ENCODE assay signal across 23 cellular contexts in the genomic region with DNA sequence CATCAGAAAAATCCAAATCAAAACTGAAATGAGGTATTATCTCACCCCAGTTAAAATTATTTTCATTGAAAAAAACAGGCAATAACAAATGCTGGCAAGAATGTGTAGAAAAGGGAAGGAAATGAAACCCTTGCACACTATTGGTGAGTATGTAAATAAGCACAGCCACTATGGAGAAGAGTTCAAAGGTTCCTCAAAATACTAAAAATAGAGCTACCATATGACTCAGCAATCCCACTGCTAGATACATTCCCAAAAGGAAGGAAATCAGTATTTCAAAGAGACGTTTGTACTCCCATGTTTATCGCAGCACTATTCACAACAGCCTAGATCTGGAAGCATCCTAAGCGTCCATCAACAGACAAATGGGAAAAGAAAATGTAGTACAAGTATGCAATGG.
"Had no signal": no experiment of that assay in that cellular context is flagged by ENCODE, and none has a peak within 500 bp of the region (broad histone marks: within the 10 kb centered on the region; RNA-seq: fewer than 3 reads in every experiment).

No MANE protein-coding gene starts in this region.

- H3K4me3 ChIP-seq: dorsolateral prefrontal cortex, gastrocnemius medialis, lung, ovary, psoas muscle, skin epidermis, spleen, testis, tibial artery had no signal

- H3K27ac Mint-ChIP-seq: memory B cell; natural killer cell; stimulated activated memory B cell treated with anti-CD40 and anti-IgM and Interleukin-4, amounts not matched to agents 10 μg/mL and 1 μg/mL and 100 μg/mL, for 72 hours; type B pancreatic cell had no signal

- H3K4me1 Mint-ChIP-seq: memory B cell; natural killer cell; stimulated activated memory B cell treated with anti-CD40 and anti-IgM and Interleukin-4, amounts not matched to agents 10 μg/mL and 1 μg/mL and 100 μg/mL, for 72 hours had no signal

- H3K36me3 Mint-ChIP-seq: memory B cell; stimulated activated memory B cell treated with anti-CD40 and anti-IgM and Interleukin-4, amounts not matched to agents 10 μg/mL and 1 μg/mL and 100 μg/mL, for 72 hours; type B pancreatic cell had no signal

- H3K4me3 Mint-ChIP-seq: memory B cell; natural killer cell; stimulated activated memory B cell treated with anti-CD40 and anti-IgM and Interleukin-4, amounts not matched to agents 10 μg/mL and 1 μg/mL and 100 μg/mL, for 72 hours; type B pancreatic cell had no signal

- FAIRE-seq: kidney had no signal

- H3K27me3 ChIP-seq: dorsolateral prefrontal cortex, gastrocnemius medialis, ovary, spleen, testis, tibial artery had no signal

- ATAC-seq: gastrocnemius medialis; left lobe of liver; natural killer cell; psoas muscle; right cardiac atrium; stimulated activated memory B cell treated with anti-CD40 and anti-IgM and Interleukin-4, amounts not matched to agents 10 μg/mL and 1 μg/mL and 100 μg/mL, for 72 hours; stimulated activated naive CD8-positive, alpha-beta T cell treated with anti-CD3 and anti-CD28 coated beads, Interleukin-15, Interleukin-2, amounts not matched to agents 100 U/mL and 50 U/mL, for 24 hours had no signal

- H3K9me3 ChIP-seq: gastrocnemius medialis, ovary, psoas muscle, testis, tibial artery had no signal

- DNase-seq: dorsolateral prefrontal cortex; effector CD4-positive, alpha-beta T cell; gastrocnemius medialis; head of caudate nucleus; kidney; natural killer cell; occipital lobe; ovary; posterior cingulate gyrus; psoas muscle; right cardiac atrium; spleen; stimulated activated CD4-positive, alpha-beta T cell treated with anti-CD3 and anti-CD28 coated beads, Interleukin-4, amount 100 ng/mL, for 4 hours; stimulated activated naive CD8-positive, alpha-beta T cell treated with anti-CD3 and anti-CD28 coated beads, Interleukin-15, Interleukin-2, amounts not matched to agents 100 U/mL and 50 U/mL, for 24 hours; substantia nigra; testis; tibial artery had no signal

- H3K36me3 ChIP-seq: gastrocnemius medialis, ovary, spleen, tibial artery had no signal

- H3K27me3 Mint-ChIP-seq: memory B cell; stimulated activated memory B cell treated with anti-CD40 and anti-IgM and Interleukin-4, amounts not matched to agents 10 μg/mL and 1 μg/mL and 100 μg/mL, for 72 hours; type B pancreatic cell had no signal

- H3K27ac ChIP-seq: dorsolateral prefrontal cortex, gastrocnemius medialis, ovary, psoas muscle, skin epidermis, spleen, testis, tibial artery had no signal

- H3K4me1 ChIP-seq: gastrocnemius medialis, psoas muscle, spleen, testis, tibial artery had no signal
